Comparison of ENCODE assay signal across 2 cellular contexts in the genomic region with DNA sequence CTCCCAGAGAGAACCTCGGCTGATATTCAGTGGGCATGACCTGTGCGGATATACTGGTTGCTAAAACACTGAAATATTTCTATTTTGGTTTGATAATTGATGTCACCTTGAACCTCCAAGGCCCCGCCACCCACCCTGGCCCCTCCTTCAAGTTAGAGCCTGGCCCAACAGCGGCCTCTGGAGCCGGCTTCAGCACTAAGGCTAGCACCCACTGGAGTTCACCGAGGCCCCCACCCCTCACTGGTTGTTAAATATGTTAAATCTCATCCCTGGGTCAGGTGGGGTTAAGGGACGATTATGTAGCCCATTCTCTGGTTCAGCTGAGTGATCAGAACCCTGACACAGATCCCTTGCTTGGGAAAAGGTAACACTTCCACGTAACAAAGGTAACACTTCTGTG.
TF ChIP-seq lines count a peak whose summit lies in the region.

No MANE protein-coding gene starts in this region.

TF ChIP-seq in HepG2, 621 proteins besides CTCF, POLR2A, EP300 and RAD21:
- TF ChIP-seq HDAC6 (IDR thresholded peaks at IDR 0.05; ENCODE audit: low read depth, low read length) (no peak), MIER2 (CRISPR knock-in tag; IDR thresholded peaks at IDR 0.05) (0 out of 2 replicates have a peak, but pooled peaks have one; percentile 23)
- TF ChIP-seq, protein P1, sequence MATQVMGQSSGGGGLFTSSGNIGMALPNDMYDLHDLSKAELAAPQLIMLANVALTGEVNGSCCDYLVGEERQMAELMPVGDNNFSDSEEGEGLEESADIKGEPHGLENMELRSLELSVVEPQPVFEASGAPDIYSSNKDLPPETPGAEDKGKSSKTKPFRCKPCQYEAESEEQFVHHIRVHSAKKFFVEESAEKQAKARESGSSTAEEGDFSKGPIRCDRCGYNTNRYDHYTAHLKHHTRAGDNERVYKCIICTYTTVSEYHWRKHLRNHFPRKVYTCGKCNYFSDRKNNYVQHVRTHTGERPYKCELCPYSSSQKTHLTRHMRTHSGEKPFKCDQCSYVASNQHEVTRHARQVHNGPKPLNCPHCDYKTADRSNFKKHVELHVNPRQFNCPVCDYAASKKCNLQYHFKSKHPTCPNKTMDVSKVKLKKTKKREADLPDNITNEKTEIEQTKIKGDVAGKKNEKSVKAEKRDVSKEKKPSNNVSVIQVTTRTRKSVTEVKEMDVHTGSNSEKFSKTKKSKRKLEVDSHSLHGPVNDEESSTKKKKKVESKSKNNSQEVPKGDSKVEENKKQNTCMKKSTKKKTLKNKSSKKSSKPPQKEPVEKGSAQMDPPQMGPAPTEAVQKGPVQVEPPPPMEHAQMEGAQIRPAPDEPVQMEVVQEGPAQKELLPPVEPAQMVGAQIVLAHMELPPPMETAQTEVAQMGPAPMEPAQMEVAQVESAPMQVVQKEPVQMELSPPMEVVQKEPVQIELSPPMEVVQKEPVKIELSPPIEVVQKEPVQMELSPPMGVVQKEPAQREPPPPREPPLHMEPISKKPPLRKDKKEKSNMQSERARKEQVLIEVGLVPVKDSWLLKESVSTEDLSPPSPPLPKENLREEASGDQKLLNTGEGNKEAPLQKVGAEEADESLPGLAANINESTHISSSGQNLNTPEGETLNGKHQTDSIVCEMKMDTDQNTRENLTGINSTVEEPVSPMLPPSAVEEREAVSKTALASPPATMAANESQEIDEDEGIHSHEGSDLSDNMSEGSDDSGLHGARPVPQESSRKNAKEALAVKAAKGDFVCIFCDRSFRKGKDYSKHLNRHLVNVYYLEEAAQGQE (IDR thresholded peaks at IDR 0.05; ENCODE audit: borderline replicate concordance in 1 of 2, low read depth in 1 of 2, low read length in 2 of 2): peak; percentile 22 to 86

TF ChIP-seq in GM12878, 131 proteins besides CTCF, POLR2A, EP300 and RAD21:
- TF ChIP-seq PML (IDR thresholded peaks at IDR 0.05; ENCODE audit: low read length) (no peak), HDGF (IDR thresholded peaks at IDR 0.05) (no peak)
- TF ChIP-seq, protein P1 (IDR thresholded peaks at IDR 0.05; ENCODE audit: low read depth, low read length): peak; percentile 53; the same call in 1 of the 2 replicates
